In genomic region chr12:57053146-57053545, GRCh38 we compare ENCODE assay signal across 10 cellular contexts. TPM values are rescaled to one million over a fixed set of nuclear protein-coding genes. Genes with fewer than 3 reads are reported as not detected.
"Had no signal": no experiment of that assay in that cellular context is flagged by ENCODE, and none has a peak within 500 bp of the region (broad histone marks: within the 10 kb centered on the region; RNA-seq: fewer than 3 reads in every experiment).

No MANE protein-coding gene starts in this region.

RNA-seq across cellular contexts. Expression of gene MYO1A, which starts 3.2 kb away (rescaled TPM):
- total RNA-seq: PC-3, PC-9, Right ventricle myocardium inferior, RPMI7951, SJSA1, SK-MEL-5 had no signal
- polyA plus RNA-seq: SK-N-SH had no signal

RNA-seq across cellular contexts. Expression of gene TAC3, which starts 36.8 kb away (rescaled TPM):
- total RNA-seq: OCI-LY7, PC-3, PC-9, Right ventricle myocardium inferior, Right ventricle myocardium superior, RPMI7951, SJCRH30, SJSA1, SK-MEL-5 had no signal
- polyA plus RNA-seq: SK-N-SH had no signal
